ENCODE assay signal across 2 cellular contexts in genomic region chr19:8388612-8388958, GRCh38.
TF ChIP-seq lines count a peak whose summit lies in the region.

No MANE protein-coding gene starts in this region.

TF ChIP-seq in A549, 52 proteins besides CTCF, POLR2A, EP300 and RAD21 (continued from another document):
- TF ChIP-seq, protein P1, sequence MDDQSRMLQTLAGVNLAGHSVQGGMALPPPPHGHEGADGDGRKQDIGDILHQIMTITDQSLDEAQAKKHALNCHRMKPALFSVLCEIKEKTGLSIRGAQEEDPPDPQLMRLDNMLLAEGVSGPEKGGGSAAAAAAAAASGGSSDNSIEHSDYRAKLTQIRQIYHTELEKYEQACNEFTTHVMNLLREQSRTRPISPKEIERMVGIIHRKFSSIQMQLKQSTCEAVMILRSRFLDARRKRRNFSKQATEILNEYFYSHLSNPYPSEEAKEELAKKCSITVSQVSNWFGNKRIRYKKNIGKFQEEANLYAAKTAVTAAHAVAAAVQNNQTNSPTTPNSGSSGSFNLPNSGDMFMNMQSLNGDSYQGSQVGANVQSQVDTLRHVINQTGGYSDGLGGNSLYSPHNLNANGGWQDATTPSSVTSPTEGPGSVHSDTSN (IDR thresholded peaks at IDR 0.05), result no peak
- TF ChIP-seq FOXS1 (CRISPR knock-in tag; IDR thresholded peaks at IDR 0.05) (no peak), MAZ (IDR thresholded peaks at IDR 0.05; ENCODE audit: borderline replicate concordance, low read depth, low read length) (no peak), CHD4 (IDR thresholded peaks at IDR 0.05; ENCODE audit: borderline replicate concordance) (no peak), CHD2 (IDR thresholded peaks at IDR 0.05; ENCODE audit: low read length, partially characterized antibody) (no peak), RFX5 (IDR thresholded peaks at IDR 0.05) (no peak), ZFP36 (IDR thresholded peaks at IDR 0.05; ENCODE audit: borderline replicate concordance, partially characterized antibody) (no peak), MYC (IDR thresholded peaks at IDR 0.05; ENCODE audit: borderline replicate concordance, low read length) (no peak), POLR2AphosphoS2 (conservative IDR thresholded peaks at IDR 0.05; ENCODE audit: low read length) (no peak)
- TF ChIP-seq, protein P2, sequence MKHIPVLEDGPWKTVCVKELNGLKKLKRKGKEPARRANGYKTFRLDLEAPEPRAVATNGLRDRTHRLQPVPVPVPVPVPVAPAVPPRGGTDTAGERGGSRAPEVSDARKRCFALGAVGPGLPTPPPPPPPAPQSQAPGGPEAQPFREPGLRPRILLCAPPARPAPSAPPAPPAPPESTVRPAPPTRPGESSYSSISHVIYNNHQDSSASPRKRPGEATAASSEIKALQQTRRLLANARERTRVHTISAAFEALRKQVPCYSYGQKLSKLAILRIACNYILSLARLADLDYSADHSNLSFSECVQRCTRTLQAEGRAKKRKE (CRISPR knock-in tag; IDR thresholded peaks at IDR 0.05; ENCODE audit: low read depth), result no peak

TF ChIP-seq in liver, 16 proteins besides CTCF, POLR2A, EP300 and RAD21 (continued from another document):
- TF ChIP-seq REST (IDR thresholded peaks at IDR 0.05) (no peak), TAF1 (conservative IDR thresholded peaks at IDR 0.05) (no peak), RXRA (IDR thresholded peaks at IDR 0.05) (no peak)
- TF ChIP-seq, protein P3, sequence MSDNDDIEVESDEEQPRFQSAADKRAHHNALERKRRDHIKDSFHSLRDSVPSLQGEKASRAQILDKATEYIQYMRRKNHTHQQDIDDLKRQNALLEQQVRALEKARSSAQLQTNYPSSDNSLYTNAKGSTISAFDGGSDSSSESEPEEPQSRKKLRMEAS (IDR thresholded peaks at IDR 0.05), result no peak
